In the genomic region with DNA sequence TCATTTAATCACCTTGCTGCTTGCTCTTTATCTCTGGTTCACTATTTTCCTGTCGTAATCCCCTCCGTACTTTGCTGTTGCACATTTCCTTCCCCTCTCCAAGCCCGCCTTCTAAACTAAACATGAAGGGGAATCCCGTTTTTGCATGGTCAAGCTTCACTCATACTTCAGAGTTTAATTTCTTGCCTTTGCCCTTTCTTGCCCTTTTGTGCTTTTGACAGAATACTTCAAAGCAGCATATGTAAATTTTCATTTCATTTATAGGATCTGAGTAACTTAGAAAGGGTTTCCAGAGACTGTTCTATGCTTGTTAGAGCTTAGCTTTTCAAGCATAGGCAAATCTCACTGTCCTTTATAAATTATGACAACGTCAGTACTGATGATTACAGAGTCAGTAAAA, we compare ENCODE assay signal across 12 cellular contexts. TPM values are rescaled to one million over a fixed set of nuclear protein-coding genes. Genes with fewer than 3 reads are reported as not detected.
A peak's percentile ranks its signal among the peaks of the same experiment; 100 is the strongest.
DNase-seq lines count a peak whose midpoint lies in the region; ATAC-seq, FAIRE-seq and TF ChIP-seq lines count a peak whose summit lies in the region.
"Had no signal": no experiment of that assay in that cellular context is flagged by ENCODE, and none has a peak within 500 bp of the region (broad histone marks: within the 10 kb centered on the region; RNA-seq: fewer than 3 reads in every experiment).

No MANE protein-coding gene starts in this region.

- H3K27me3 ChIP-seq in OCI-LY3 (ENCODE audit: low read depth, low read length): no peaks in the 10 kb centered on the region
- no peaks in the 10 kb centered on the region for H3K27me3 ChIP-seq in neutrophil
- H3K27me3 ChIP-seq in small intestine (ENCODE audit: control insufficient read depth in 2 of 2, insufficient read depth in 2 of 2, low read length in 2 of 2): no peaks in the 10 kb centered on the region
- H3K27me3 ChIP-seq: SJSA1 had no signal

- H3K4me1 ChIP-seq in OCI-LY3 (ENCODE audit: low read length) (peaks cover 26% of the 10 kb centered on the region), neutrophil (ENCODE audit: control insufficient read depth in 1 of 2, insufficient read depth in 1 of 2, low read depth in 1 of 2, low read length in 1 of 2) (peaks cover 36 to 39% of the 10 kb centered on the region in 2 experiments), small intestine (ENCODE audit: control insufficient read depth in 2 of 2, insufficient read depth in 1 of 2, low read depth in 1 of 2, low read length in 1 of 2) (no peaks in the 10 kb centered on the region)
- H3K4me1 ChIP-seq: parathyroid adenoma had no signal

- TF ChIP-seq CTCF in OCI-LY3 (IDR thresholded peaks at IDR 0.05; ENCODE audit: low read depth, low read length) (no peak), neutrophil (IDR thresholded peaks at IDR 0.05) (no peak)

- no peaks in the 10 kb centered on the region for H3K79me2 ChIP-seq in OCI-LY3 (ENCODE audit: low read length)
- H3K79me2 ChIP-seq: parathyroid adenoma had no signal

- peak; percentile 60 for ATAC-seq in GM18870 (IDR thresholded peaks at IDR 0.05; ENCODE audit: unreplicated experiment)
- peak; percentile 66 for ATAC-seq in HG02798 (IDR thresholded peaks at IDR 0.05; ENCODE audit: poor library complexity, unreplicated experiment)

- H3K36me3 ChIP-seq in OCI-LY3 (replicated peaks; ENCODE audit: low read depth, low read length) (peaks cover 12% of the 10 kb centered on the region), neutrophil (no peaks in the 10 kb centered on the region), small intestine (ENCODE audit: control insufficient read depth in 2 of 2, insufficient read depth in 2 of 2, low read length in 2 of 2) (no peaks in the 10 kb centered on the region)
- H3K36me3 ChIP-seq: SJSA1 had no signal

- no peaks in the 10 kb centered on the region for H4K20me1 ChIP-seq in OCI-LY3 (ENCODE audit: insufficient read depth, low read length)

- H3K4me3 ChIP-seq in OCI-LY3 (ENCODE audit: low read length) (peak overlapping the region; percentile 42), neutrophil (ENCODE audit: low read depth in 1 of 2, low read length in 1 of 2) (peak overlapping the region; percentile 0 to 35), small intestine (ENCODE audit: low read depth in 1 of 2, low read length in 2 of 2) (no peak overlapping the region)
- H3K4me3 ChIP-seq: coronary artery, SJSA1 had no signal

- 29 to 51% (median 49%) methylated on average over 5 of the region's 5 CpGs for WGBS in small intestine, 3 donors

- no peak for FAIRE-seq in small intestine (lab: Jason Lieb, UNC)

- H3K4me2 ChIP-seq in OCI-LY3 (ENCODE audit: low read length): peak overlapping the region; percentile 70

- H3K9me3 ChIP-seq in OCI-LY3 (ENCODE audit: insufficient read depth, low read length): peaks cover 11% of the 10 kb centered on the region
- H3K9me3 ChIP-seq in neutrophil: no peaks in the 10 kb centered on the region
- H3K9me3 ChIP-seq in small intestine (ENCODE audit: control insufficient read depth, low read depth): no peaks in the 10 kb centered on the region
- H3K9me3 ChIP-seq: SJSA1 had no signal

- peak overlapping the region; percentile 46 for H3K27ac ChIP-seq in OCI-LY3 (ENCODE audit: low read length)
- H3K27ac ChIP-seq in neutrophil: peak overlapping the region; percentile 73
- H3K27ac ChIP-seq in small intestine (ENCODE audit: low read depth in 1 of 2, low read length in 1 of 2): no peak overlapping the region
- H3K27ac ChIP-seq: coronary artery, parathyroid adenoma, SJSA1 had no signal

- peak overlapping the region; percentile 13 for H3K9ac ChIP-seq in OCI-LY3 (ENCODE audit: low read length)
- H3K9ac ChIP-seq: parathyroid adenoma had no signal

- H2AFZ ChIP-seq in OCI-LY3 (ENCODE audit: low read depth, low read length): no peak overlapping the region
- H2AFZ ChIP-seq: parathyroid adenoma had no signal

- no peak for DNase-seq in NCI-H187 treated with DMSO at 0.1 percent for 48 hours (lab: John Stamatoyannopoulos, UW)
- DNase-seq in anterior cingulate cortex (lab: John Stamatoyannopoulos, UW): no peak
- DNase-seq in small intestine: no peak
- no peak for DNase-seq in activated effector memory CD4-positive, alpha-beta T cell treated with Interleukin-2 at 50 U/mL for 16 hours
- DNase-seq: NCI-H187 had no signal

RNA-seq across cellular contexts. Expression of gene SPATA45, which starts 27.7 kb away (rescaled TPM):
- not detected for polyA plus RNA-seq in small intestine

RNA-seq across cellular contexts. Expression of gene TATDN3, which starts 28.0 kb away (rescaled TPM):
- 1 to 10 TPM; 5.6 to 9.9 (median 8.9) TPM for polyA plus RNA-seq in small intestine

RNA-seq across cellular contexts. Expression of gene NSL1, which starts 28.1 kb away (rescaled TPM):
- 10 to 100 TPM; 20.6 to 24.3 (median 20.8) TPM for polyA plus RNA-seq in small intestine

RNA-seq across cellular contexts. Expression of gene FLVCR1, which starts 38.4 kb away (rescaled TPM):
- polyA plus RNA-seq in small intestine: 10 to 100 TPM in 2 of 3 donors, 1 to 10 TPM in 1; 4.4 to 15.4 (median 12.7) TPM

Comparison
In these comparisons a context has a peak if more than half of its experiments do, and no peak if none do; other contexts are left out.
1. H3K27ac ChIP-seq: peak in OCI-LY3 (single experiment) and neutrophil (single experiment); none in small intestine (0 of 2).
2. H3K4me3 ChIP-seq: peak in OCI-LY3 (single experiment) and neutrophil (2 of 2); none in small intestine (0 of 2).